ENCODE assay signal across 10 cellular contexts in the genomic region with DNA sequence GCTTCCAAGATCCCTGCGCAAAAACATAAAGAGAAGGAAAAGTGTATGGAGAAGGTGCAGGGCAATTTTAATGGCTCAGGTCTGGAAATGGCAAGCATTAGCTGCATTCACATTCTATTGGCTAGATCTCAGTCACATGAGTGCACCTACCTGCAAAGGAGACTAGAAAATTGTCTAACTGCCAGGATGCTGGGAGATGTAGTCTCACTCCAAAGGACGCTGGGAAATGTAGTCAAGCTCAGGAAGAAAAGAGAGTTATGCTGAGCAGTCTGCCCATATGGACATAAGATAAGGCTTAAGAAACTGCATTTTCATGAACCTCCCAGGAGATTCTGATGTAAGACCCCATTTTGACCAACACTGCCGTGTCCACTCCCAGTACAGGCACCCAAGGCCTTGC. TPM values are rescaled to one million over a fixed set of nuclear protein-coding genes. Genes with fewer than 3 reads are reported as not detected.
DNase-seq lines count a peak whose midpoint lies in the region; ATAC-seq and TF ChIP-seq lines count a peak whose summit lies in the region.
"Had no signal": no experiment of that assay in that cellular context is flagged by ENCODE, and none has a peak within 500 bp of the region (broad histone marks: within the 10 kb centered on the region; RNA-seq: fewer than 3 reads in every experiment).

No MANE protein-coding gene starts in this region.

- H2AFZ ChIP-seq in PC-9, result peak overlapping the region; percentile 22; the same call in 1 of the 2 replicates

- peak; percentile 60 for ATAC-seq in HG02884 (IDR thresholded peaks at IDR 0.05; ENCODE audit: unreplicated experiment)
- ATAC-seq in naive thymus-derived CD4-positive, alpha-beta T cell, result peak; percentile 60

- peaks cover 0 to 56% (median 0%) of the 10 kb centered on the region in 5 donors for H3K27me3 Mint-ChIP-seq in naive thymus-derived CD4-positive, alpha-beta T cell

- H4K20me1 ChIP-seq in PC-9 (ENCODE audit: insufficient read depth), result no peaks in the 10 kb centered on the region

- H3K36me3 ChIP-seq in PC-9 (ENCODE audit: low read depth), result no peaks in the 10 kb centered on the region
- H3K36me3 ChIP-seq in naive thymus-derived CD4-positive, alpha-beta T cell (ENCODE audit: control insufficient read depth in 2 of 3, insufficient read depth in 3 of 3, low read length in 3 of 3), result no peaks in the 10 kb centered on the region

- H3K9me3 ChIP-seq in PC-9 (ENCODE audit: insufficient read depth, low read depth), result no peaks in the 10 kb centered on the region
- no peaks in the 10 kb centered on the region for H3K9me3 ChIP-seq in naive thymus-derived CD4-positive, alpha-beta T cell (ENCODE audit: control insufficient read depth in 2 of 3, low read length in 3 of 3)

- H3K4me3 ChIP-seq in PC-9, result no peak overlapping the region
- H3K4me3 ChIP-seq in naive thymus-derived CD4-positive, alpha-beta T cell (ENCODE audit: low read length), result no peak overlapping the region

- H3K27me3 ChIP-seq in PC-9 (ENCODE audit: insufficient read depth, low read depth), result no peaks in the 10 kb centered on the region
- H3K27me3 ChIP-seq in naive thymus-derived CD4-positive, alpha-beta T cell (ENCODE audit: control insufficient read depth in 2 of 2, insufficient read depth in 2 of 2, low read length in 2 of 2), result no peaks in the 10 kb centered on the region

- no peak overlapping the region for H3K27ac ChIP-seq in PC-9
- H3K27ac ChIP-seq in naive thymus-derived CD4-positive, alpha-beta T cell (ENCODE audit: low read depth, low read length), result no peak overlapping the region

- H3K4me1 ChIP-seq in PC-9 (replicated peaks; ENCODE audit: insufficient read depth), result peaks cover 24% of the 10 kb centered on the region
- peaks cover 0 to 7% of the 10 kb centered on the region in 2 donors for H3K4me1 ChIP-seq in naive thymus-derived CD4-positive, alpha-beta T cell (ENCODE audit: control insufficient read depth in 2 of 2, insufficient read depth in 2 of 2, low read length in 2 of 2)

- H3K9me3 Mint-ChIP-seq in naive thymus-derived CD4-positive, alpha-beta T cell, result no peaks in the 10 kb centered on the region
- H3K9me3 Mint-ChIP-seq: naive thymus-derived CD8-positive, alpha-beta T cell had no signal

- BruUV-seq in PC-9 (replicated peaks; lab: Mats Ljungman, UMichigan), result no TSS peak

- DNase-seq in NCI-H2081 (lab: John Stamatoyannopoulos, UW) (peak; percentile 23 to 52), NCI-H2081 treated with DMSO at 0.1 percent for 48 hours (lab: John Stamatoyannopoulos, UW) (no peak), PC-9 (peak in 1 of 2 experiments; percentile 61), SKM-1 treated with dmso at 0.1 percent for 144 hours (lab: John Stamatoyannopoulos, UW; ENCODE audit: unreplicated experiment) (no peak), inferior parietal cortex (ENCODE audit: extremely low spot score) (no peak), SHP77 treated with DMSO at 0.1 percent for 48 hours (lab: John Stamatoyannopoulos, UW) (no peak)
- DNase-seq in naive thymus-derived CD4-positive, alpha-beta T cell, result peak in 2 of 9 donors; percentile 24 to 29
- DNase-seq: activated CD4-positive, CD25-positive, alpha-beta regulatory T cell; naive thymus-derived CD8-positive, alpha-beta T cell had no signal

- no peak overlapping the region for H3K27ac Mint-ChIP-seq in naive thymus-derived CD4-positive, alpha-beta T cell
- H3K27ac Mint-ChIP-seq: naive thymus-derived CD8-positive, alpha-beta T cell had no signal

- peaks cover 4 to 9% (median 5%) of the 10 kb centered on the region in 7 donors for H3K4me1 Mint-ChIP-seq in naive thymus-derived CD4-positive, alpha-beta T cell

- peak overlapping the region; percentile 41 for H3K4me2 ChIP-seq in PC-9

- H3K9me2 ChIP-seq in PC-9 (ENCODE audit: insufficient read depth), result no peaks in the 10 kb centered on the region

- H3K79me2 ChIP-seq in PC-9 (ENCODE audit: low read depth), result no peaks in the 10 kb centered on the region

- no peaks in the 10 kb centered on the region for H3K36me3 Mint-ChIP-seq in naive thymus-derived CD4-positive, alpha-beta T cell
- H3K36me3 Mint-ChIP-seq: naive thymus-derived CD8-positive, alpha-beta T cell had no signal

- no peak for TF ChIP-seq CTCF in PC-9 (conservative IDR thresholded peaks at IDR 0.05)

- POLR2A ChIA-PET in PC-9 (lab: Charles Lee; ENCODE audit: unreplicated experiment), result no interaction called here
- POLR2A ChIA-PET in naive thymus-derived CD4-positive, alpha-beta T cell (lab: Charles Lee), result interaction anchor here (1.3 to 2.0 kb wide), 3 partner anchors 9 to 157 kb away, joined by 5 to 9 read pairs (median 6); partner anchors contain the start of gene KLHL29

- CTCF ChIA-PET in PC-9 (lab: Charles Lee), result no interaction called here
- CTCF ChIA-PET in naive thymus-derived CD4-positive, alpha-beta T cell (lab: Charles Lee), result no interaction called here

- intact Hi-C loops in PC-9 (cut with micrococcal nuclease; ENCODE audit: unreplicated experiment), result no loop called here
- intact Hi-C loops in naive thymus-derived CD4-positive, alpha-beta T cell (cut with micrococcal nuclease), result no loop called here

- H3K4me3 Mint-ChIP-seq in naive thymus-derived CD4-positive, alpha-beta T cell, result no peak overlapping the region
- H3K4me3 Mint-ChIP-seq: naive thymus-derived CD8-positive, alpha-beta T cell had no signal

- 0 out of 2 replicates have a peak, but pooled peaks cover 3% of the 10 kb centered on the region for H3F3A ChIP-seq in PC-9 (ENCODE audit: insufficient read depth, low read depth)

RNA-seq across cellular contexts. Expression of gene KLHL29, which starts 9.5 kb away (rescaled TPM):
- total RNA-seq in PC-9 (2021), result 3.1 and 3.4 TPM in 2 replicates
- 1 to 10 TPM; 5.4 to 6.5 (median 6.2) TPM for total RNA-seq in naive thymus-derived CD4-positive, alpha-beta T cell
- under 1 TPM; 0.59 to 0.71 TPM for polyA plus RNA-seq in naive thymus-derived CD4-positive, alpha-beta T cell

Comparison
In these comparisons a context has a peak if more than half of its experiments do, and no peak if none do; other contexts are left out.
1. DNase-seq: peak in NCI-H2081 (2 of 2); none in NCI-H2081 treated with DMSO at 0.1 percent for 48 hours (single experiment), SKM-1 treated with dmso at 0.1 percent for 144 hours (single experiment), inferior parietal cortex (single experiment) and SHP77 treated with DMSO at 0.1 percent for 48 hours (single experiment).